In the genomic region with DNA sequence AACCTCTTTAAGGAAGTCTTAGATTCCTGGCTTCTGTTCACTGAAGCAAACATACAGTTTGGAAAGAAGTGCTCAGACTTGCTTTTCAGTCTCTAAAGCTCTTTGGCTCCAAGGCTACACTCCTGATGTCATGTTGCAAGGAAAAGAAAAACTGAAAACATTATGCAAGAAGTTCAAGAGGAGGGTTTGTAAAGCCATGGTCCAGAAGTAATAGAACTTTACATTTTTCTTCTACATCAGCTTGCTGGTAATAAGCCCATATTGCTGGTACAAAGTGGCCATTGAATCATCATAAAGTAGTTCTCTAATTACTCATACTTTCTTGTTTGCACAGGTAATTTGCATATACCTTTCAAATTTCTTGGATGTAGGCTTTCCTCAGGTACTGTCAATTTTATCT, we compare ENCODE assay signal across 23 cellular contexts.
DNase-seq lines count a peak whose midpoint lies in the region; ATAC-seq and TF ChIP-seq lines count a peak whose summit lies in the region.
"Had no signal": no experiment of that assay in that cellular context is flagged by ENCODE, and none has a peak within 500 bp of the region (broad histone marks: within the 10 kb centered on the region; RNA-seq: fewer than 3 reads in every experiment).

No MANE protein-coding gene starts in this region.

- peaks cover 10 to 62% (median 48%) of the 10 kb centered on the region in 4 donors for H3K4me1 ChIP-seq in esophagus muscularis mucosa
- H3K4me1 ChIP-seq in lung (ENCODE audit: control insufficient read depth in 2 of 2, insufficient read depth in 2 of 2, low read length in 2 of 2), result peaks cover 2 to 4% of the 10 kb centered on the region in 2 donors
- peaks cover 0 to 1% of the 10 kb centered on the region in 2 donors for H3K4me1 ChIP-seq in neuronal stem cell (ENCODE audit: control insufficient read depth in 2 of 2, insufficient read depth in 1 of 2, low read depth in 1 of 2, low read length in 2 of 2)

- H3K4ac ChIP-seq in neuronal stem cell (ENCODE audit: low read length), result no peak overlapping the region

- H3K27me3 ChIP-seq in esophagus muscularis mucosa (no peaks in the 10 kb centered on the region), lung (ENCODE audit: control insufficient read depth, insufficient read depth) (no peaks in the 10 kb centered on the region), neuronal stem cell (ENCODE audit: control insufficient read depth in 3 of 3, insufficient read depth in 3 of 3, low read depth in 1 of 3, low read length in 3 of 3) (peaks cover 0 to 7% (median 0%) of the 10 kb centered on the region in 3 experiments)
- H3K27me3 ChIP-seq: cardiac muscle cell, SJSA1, tibial nerve had no signal

- H3K9me3 Mint-ChIP-seq in activated T-cell treated with anti-CD3 and anti-CD28 coated beads, Interleukin-2, amount 50 U/mL, for 72 hours, result peaks cover 1% of the 10 kb centered on the region in 2 donors
- no peaks in the 10 kb centered on the region for H3K9me3 Mint-ChIP-seq in activated T-cell treated with anti-CD3 and anti-CD28 coated beads, Interleukin-2, amount 50 U/mL, for 24 hours
- H3K9me3 Mint-ChIP-seq in osteocyte (ENCODE audit: unreplicated experiment), result peaks cover 8% of the 10 kb centered on the region
- H3K9me3 Mint-ChIP-seq: activated CD4-positive, alpha-beta T cell treated with anti-CD3 and anti-CD28 coated beads, Interleukin-2, amount 10 ng/mL, durations not matched to agents 7 days and 5 days had no signal

- no peak overlapping the region for H2BK15ac ChIP-seq in neuronal stem cell (ENCODE audit: low read length)

- H3K4me2 ChIP-seq in neuronal stem cell (ENCODE audit: insufficient read depth, low read length, poor library complexity, severe bottlenecking), result no peak overlapping the region
- H3K4me2 ChIP-seq: A549, smooth muscle cell had no signal

- no peak for TF ChIP-seq POLR2A in esophagus muscularis mucosa (IDR thresholded peaks at IDR 0.05; ENCODE audit: low read depth)

- no peak overlapping the region for H4K91ac ChIP-seq in neuronal stem cell (ENCODE audit: low read depth, low read length, poor library complexity)

- H3K9ac ChIP-seq in neuronal stem cell (ENCODE audit: low read depth, low read length, poor library complexity), result no peak overlapping the region

- H3K27ac Mint-ChIP-seq in activated T-cell treated with anti-CD3 and anti-CD28 coated beads, Interleukin-2, amount 50 U/mL, for 72 hours, result no peak overlapping the region
- no peak overlapping the region for H3K27ac Mint-ChIP-seq in activated T-cell treated with anti-CD3 and anti-CD28 coated beads, Interleukin-2, amount 50 U/mL, for 24 hours
- no peak overlapping the region for H3K27ac Mint-ChIP-seq in osteocyte (ENCODE audit: unreplicated experiment)
- H3K27ac Mint-ChIP-seq: activated CD4-positive, alpha-beta T cell treated with anti-CD3 and anti-CD28 coated beads, Interleukin-2, amount 10 ng/mL, durations not matched to agents 7 days and 5 days; activated naive CD8-positive, alpha-beta T cell; CD4-positive, CD25-positive, alpha-beta regulatory T cell; naive thymus-derived CD4-positive, alpha-beta T cell had no signal

- H4K8ac ChIP-seq in neuronal stem cell (ENCODE audit: low read depth, low read length), result no peak overlapping the region

- H3K9me3 ChIP-seq in esophagus muscularis mucosa, result no peaks in the 10 kb centered on the region
- H3K9me3 ChIP-seq in lung (ENCODE audit: control insufficient read depth in 2 of 2, insufficient read depth in 1 of 2, low read length in 1 of 2), result no peaks in the 10 kb centered on the region
- no peaks in the 10 kb centered on the region for H3K9me3 ChIP-seq in neuronal stem cell (replicated peaks in 1 of 2; ENCODE audit: control insufficient read depth in 2 of 2, insufficient read depth in 1 of 2, low read depth in 1 of 2, low read length in 2 of 2)

- H2BK120ac ChIP-seq in neuronal stem cell (ENCODE audit: low read depth, low read length), result no peak overlapping the region

- H2BK12ac ChIP-seq in neuronal stem cell (ENCODE audit: low read length), result no peak overlapping the region

- ATAC-seq in activated T-cell treated with anti-CD3 and anti-CD28 coated beads, Interleukin-2, amount 50 U/mL, for 72 hours (replicated peaks in 1 of 2), result peak; percentile 55 to 69
- ATAC-seq in lung (ENCODE audit: insufficient read depth, low FRiP score) (peak; percentile 59), GM18870 (IDR thresholded peaks at IDR 0.05; ENCODE audit: unreplicated experiment) (no peak)
- ATAC-seq: A549; K562; naive thymus-derived CD4-positive, alpha-beta T cell had no signal

- no peak overlapping the region for H2AK5ac ChIP-seq in neuronal stem cell (ENCODE audit: low read depth, low read length)

- TF ChIP-seq CTCF in esophagus muscularis mucosa (IDR thresholded peaks at IDR 0.05) (no peak), lung (IDR thresholded peaks at IDR 0.05; ENCODE audit: control extremely low read depth, extremely low read depth) (no peak), osteocyte (IDR thresholded peaks at IDR 0.05) (no peak)

- TF ChIP-seq EP300 in esophagus muscularis mucosa (IDR thresholded peaks at IDR 0.05), result no peak

- H3K27me3 Mint-ChIP-seq in activated T-cell treated with anti-CD3 and anti-CD28 coated beads, Interleukin-2, amount 50 U/mL, for 72 hours (ENCODE audit: low read depth), result peaks cover 48% of the 10 kb centered on the region
- H3K27me3 Mint-ChIP-seq in activated T-cell treated with anti-CD3 and anti-CD28 coated beads, Interleukin-2, amount 50 U/mL, for 24 hours, result peaks cover 34% of the 10 kb centered on the region
- H3K27me3 Mint-ChIP-seq in osteocyte (ENCODE audit: unreplicated experiment), result no peaks in the 10 kb centered on the region

- H3K4me1 Mint-ChIP-seq in activated T-cell treated with anti-CD3 and anti-CD28 coated beads, Interleukin-2, amount 50 U/mL, for 72 hours (ENCODE audit: low read depth), result peaks cover 15% of the 10 kb centered on the region
- H3K4me1 Mint-ChIP-seq in activated T-cell treated with anti-CD3 and anti-CD28 coated beads, Interleukin-2, amount 50 U/mL, for 24 hours (ENCODE audit: low read depth), result peaks cover 17% of the 10 kb centered on the region
- H3K4me1 Mint-ChIP-seq in osteocyte (ENCODE audit: unreplicated experiment), result peaks cover 44% of the 10 kb centered on the region
- H3K4me1 Mint-ChIP-seq: activated CD4-positive, alpha-beta T cell treated with anti-CD3 and anti-CD28 coated beads, Interleukin-2, amount 10 ng/mL, durations not matched to agents 7 days and 5 days; CD4-positive, CD25-positive, alpha-beta regulatory T cell had no signal

- no peak overlapping the region for H3K4me3 ChIP-seq in esophagus muscularis mucosa
- no peak overlapping the region for H3K4me3 ChIP-seq in lung
- H3K4me3 ChIP-seq in neuronal stem cell (ENCODE audit: low read length in 2 of 2), result no peak overlapping the region
- H3K4me3 ChIP-seq: A549, cardiac muscle cell, K562, SJSA1, smooth muscle cell, tibial nerve had no signal

- H2BK5ac ChIP-seq in neuronal stem cell (ENCODE audit: low read length), result no peak overlapping the region

- no peaks in the 10 kb centered on the region for H3K79me1 ChIP-seq in neuronal stem cell (ENCODE audit: low read depth, low read length)

- intact Hi-C loops in esophagus muscularis mucosa (cut with DNase I), result no loop called here

- peak overlapping the region; percentile 36 to 67 (median 55) for H3K27ac ChIP-seq in esophagus muscularis mucosa (replicated peaks in 1 of 4)
- no peak overlapping the region for H3K27ac ChIP-seq in lung (ENCODE audit: low read depth in 1 of 2, low read length in 1 of 2)
- H3K27ac ChIP-seq in neuronal stem cell (replicated peaks; ENCODE audit: low read length), result no peak overlapping the region
- H3K27ac ChIP-seq: A549, cardiac muscle cell, SJSA1, tibial nerve had no signal

- H2AFZ ChIP-seq in neuronal stem cell (ENCODE audit: low read length), result no peak overlapping the region

- no peak overlapping the region for H3K4me3 Mint-ChIP-seq in activated T-cell treated with anti-CD3 and anti-CD28 coated beads, Interleukin-2, amount 50 U/mL, for 72 hours
- no peak overlapping the region for H3K4me3 Mint-ChIP-seq in activated T-cell treated with anti-CD3 and anti-CD28 coated beads, Interleukin-2, amount 50 U/mL, for 24 hours
- H3K4me3 Mint-ChIP-seq in osteocyte (ENCODE audit: unreplicated experiment), result no peak overlapping the region
- H3K4me3 Mint-ChIP-seq: activated CD4-positive, alpha-beta T cell treated with anti-CD3 and anti-CD28 coated beads, Interleukin-2, amount 10 ng/mL, durations not matched to agents 7 days and 5 days; activated naive CD8-positive, alpha-beta T cell; CD4-positive, CD25-positive, alpha-beta regulatory T cell; naive thymus-derived CD4-positive, alpha-beta T cell had no signal

- DNase-seq in activated T-cell treated with anti-CD3 and anti-CD28 coated beads, Interleukin-2, amount 50 U/mL, for 72 hours, result no peak
- no peak for DNase-seq in activated T-cell treated with anti-CD3 and anti-CD28 coated beads, Interleukin-2, amount 50 U/mL, for 24 hours
- DNase-seq in esophagus muscularis mucosa (ENCODE audit: extremely low spot score), result no peak
- DNase-seq in lung (ENCODE audit: low spot score), result no peak
- DNase-seq in neuronal stem cell (ENCODE audit: low spot score), result no peak
- no peak for DNase-seq in osteocyte (ENCODE audit: extremely low spot score, unreplicated experiment)
- DNase-seq in NK-92 (lab: John Stamatoyannopoulos, UW; ENCODE audit: unreplicated experiment), result no peak
- DNase-seq: activated CD4-positive, alpha-beta T cell treated with anti-CD3 and anti-CD28 coated beads, Interleukin-2, amount 10 ng/mL, durations not matched to agents 7 days and 5 days; activated T-cell treated with anti-CD3 and anti-CD28 coated beads for 4 hours; CD4-positive, CD25-positive, alpha-beta regulatory T cell; naive thymus-derived CD4-positive, alpha-beta T cell; NCI-H1092 treated with DMSO at 0.1 percent for 48 hours; NCI-H526; stimulated activated CD4-positive, alpha-beta T cell treated with anti-CD3 and anti-CD28 coated beads, Interleukin-4, amount 100 ng/mL, for 4 hours; T-helper 9 cell had no signal

- H3K36me3 ChIP-seq in esophagus muscularis mucosa (no peaks in the 10 kb centered on the region), lung (ENCODE audit: control insufficient read depth in 2 of 2, insufficient read depth in 2 of 2, low read length in 2 of 2) (no peaks in the 10 kb centered on the region), neuronal stem cell (replicated peaks in 1 of 2; ENCODE audit: control insufficient read depth in 2 of 2, insufficient read depth in 2 of 2, low read length in 2 of 2) (no peaks in the 10 kb centered on the region)
- H3K36me3 ChIP-seq: cardiac muscle cell, tibial nerve had no signal

- peaks cover 0 to 2% of the 10 kb centered on the region in 2 donors for H3K36me3 Mint-ChIP-seq in activated T-cell treated with anti-CD3 and anti-CD28 coated beads, Interleukin-2, amount 50 U/mL, for 72 hours (ENCODE audit: insufficient read depth in 2 of 2)
- H3K36me3 Mint-ChIP-seq in activated T-cell treated with anti-CD3 and anti-CD28 coated beads, Interleukin-2, amount 50 U/mL, for 24 hours (ENCODE audit: low read depth), result no peaks in the 10 kb centered on the region
- no peaks in the 10 kb centered on the region for H3K36me3 Mint-ChIP-seq in osteocyte (ENCODE audit: unreplicated experiment)
- H3K36me3 Mint-ChIP-seq: CD4-positive, CD25-positive, alpha-beta regulatory T cell; naive thymus-derived CD4-positive, alpha-beta T cell had no signal

- no peak overlapping the region for H3K18ac ChIP-seq in neuronal stem cell (ENCODE audit: low read length)

- H3K14ac ChIP-seq in neuronal stem cell (ENCODE audit: low read length), result no peak overlapping the region

- H3K23ac ChIP-seq in neuronal stem cell (ENCODE audit: low read depth, low read length, poor library complexity), result no peak overlapping the region

Comparison
In these comparisons a context has a peak if more than half of its experiments do, and no peak if none do; other contexts are left out.
1. H3K27ac ChIP-seq: peak in esophagus muscularis mucosa (4 of 4); none in lung (0 of 2) and neuronal stem cell (single experiment).